8 cellular contexts compared by ENCODE assay signal in the genomic region with DNA sequence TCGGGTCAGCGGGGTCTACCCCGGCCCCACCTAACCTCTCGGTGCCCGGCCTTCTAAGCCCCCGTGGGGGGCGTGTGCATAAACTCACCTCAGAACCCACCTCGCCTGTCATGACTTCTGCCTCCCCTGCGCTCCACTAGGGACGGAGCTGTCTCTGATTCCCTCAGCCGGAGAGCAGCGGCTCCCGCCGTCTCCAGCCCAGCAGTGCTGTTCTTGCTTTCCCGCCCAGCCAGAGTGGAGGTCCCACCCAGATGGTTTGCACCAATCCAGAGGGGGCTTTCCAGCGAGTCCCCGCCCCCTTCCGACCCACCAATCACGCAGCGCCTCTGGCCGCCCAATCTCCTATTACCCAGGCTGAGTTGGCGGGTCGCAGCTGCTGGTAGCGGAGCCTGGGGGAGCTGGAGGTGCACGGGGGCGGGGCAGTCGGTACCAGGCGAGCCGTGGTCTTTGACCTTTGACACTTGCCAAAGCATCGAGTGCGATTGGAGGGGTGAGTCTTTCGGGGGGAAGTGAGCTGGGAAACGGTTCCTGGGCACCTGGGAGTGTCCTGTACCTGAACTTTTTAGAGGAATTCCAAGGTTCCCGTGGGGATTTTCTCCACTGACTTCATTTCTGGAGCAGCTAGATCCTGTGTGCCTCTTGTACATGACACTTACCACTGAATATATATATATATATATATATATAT. TPM values are rescaled to one million over a fixed set of nuclear protein-coding genes. Genes with fewer than 3 reads are reported as not detected.
A peak's percentile ranks its signal among the peaks of the same experiment; 100 is the strongest.
DNase-seq lines count a peak whose midpoint lies in the region; ATAC-seq and TF ChIP-seq lines count a peak whose summit lies in the region.

CLSPN (minus strand) TSS at position 220 of the 688 bp plus-strand sequence; CDS start at position 112, 108 bp downstream.

- DNase-seq in GM13976 (ENCODE audit: low spot score), result peak; percentile 99
- DNase-seq in NCI-H146 treated with DMSO at 0.1 percent for 48 hours (lab: John Stamatoyannopoulos, UW; ENCODE audit: unreplicated experiment), result peak; percentile 88
- DNase-seq in amniotic stem cell (lab: John Stamatoyannopoulos, UW), result peak; percentile 94
- peak; percentile 96 for DNase-seq in left cardiac atrium
- peak; percentile 95 for DNase-seq in progenitor cell of endocrine pancreas (ENCODE audit: low spot score, unreplicated experiment)

- H3K36me3 ChIP-seq in urinary bladder (ENCODE audit: insufficient read depth), result no peaks in the 10 kb centered on the region

- peak within 1 kb of the TSS; percentile 74 for H3K4me3 ChIP-seq in urinary bladder (ENCODE audit: low read depth, low read length)

- H3K27ac ChIP-seq in urinary bladder (ENCODE audit: low read depth), result no peak within 1 kb of the TSS

- peak within 1 kb of the TSS; percentile 95 for H3K27ac Mint-ChIP-seq in progenitor cell of endocrine pancreas

- no peaks in the 10 kb centered on the region for H3K27me3 Mint-ChIP-seq in progenitor cell of endocrine pancreas

- in situ Hi-C loops in GM13976 (cut with MboI; ENCODE audit: low sequenced_read_pairs, unreplicated experiment), result no loop called here

- ATAC-seq in HG02870 (IDR thresholded peaks at IDR 0.05; ENCODE audit: unreplicated experiment) (peak; percentile 84), left cardiac atrium (peak; percentile 99 to 100)

- no peaks in the 10 kb centered on the region for H3K4me1 ChIP-seq in urinary bladder (ENCODE audit: insufficient read depth)

- H3K4me1 Mint-ChIP-seq in progenitor cell of endocrine pancreas (ENCODE audit: low read depth), result no peaks in the 10 kb centered on the region

- H3K36me3 Mint-ChIP-seq in progenitor cell of endocrine pancreas (ENCODE audit: insufficient read depth), result no peaks in the 10 kb centered on the region

- intact Hi-C loops in T-helper 1 cell treated with Interleukin-12 subunit alpha and Interleukin-12 subunit beta and Interleukin-4 antibody, amounts not matched to agents 30 ng/mL and 1 ng/mL, for 36 hours (cut with micrococcal nuclease), result loop anchor here (1.0 to 5.0 kb wide), 10 partner anchors 9 to 738 kb away; partner anchors contain the start of genes AGO1, AGO4, C1orf216 and KIAA0319L
- intact Hi-C loops in left cardiac atrium (cut with DNase I), result loop anchor here (10.0 kb wide), 2 partner anchors 195 to 315 kb away; partner anchors contain the start of gene TFAP2E (in 1 of the 2)

- under 1% methylated on average over 34 of the region's 34 CpGs for WGBS in urinary bladder

- peak within 1 kb of the TSS; percentile 93 for H3K4me3 Mint-ChIP-seq in progenitor cell of endocrine pancreas (ENCODE audit: low read depth)

- H3K9me3 Mint-ChIP-seq in progenitor cell of endocrine pancreas (ENCODE audit: low read depth), result no peaks in the 10 kb centered on the region

- TF ChIP-seq CTCF in GM13976 (IDR thresholded peaks at IDR 0.05; ENCODE audit: borderline replicate concordance, control extremely low read depth, extremely low read depth, insufficient read depth, missing control alignments) (no peak), progenitor cell of endocrine pancreas (IDR thresholded peaks at IDR 0.05; ENCODE audit: unreplicated experiment) (no peak)

RNA-seq across cellular contexts. Expression of gene CLSPN, which starts in this region (rescaled TPM):
- 50.3 and 51.1 TPM in 2 replicates for total RNA-seq in T-helper 1 cell treated with Interleukin-12 subunit alpha and Interleukin-12 subunit beta and Interleukin-4 antibody, amounts not matched to agents 30 ng/mL and 1 ng/mL, for 36 hours
- total RNA-seq in left cardiac atrium (1 to 10 TPM; 1.5 to 1.9 TPM), progenitor cell of endocrine pancreas (20.6 and 23.3 TPM in 2 replicates), urinary bladder (10.4 TPM)
- polyA plus RNA-seq in urinary bladder, result 0.25 TPM
